Comparison of ENCODE assay signal across 31 cellular contexts in genomic region chr11:115982666-115983065, GRCh38.
"Had no signal": no experiment of that assay in that cellular context is flagged by ENCODE, and none has a peak within 500 bp of the region (broad histone marks: within the 10 kb centered on the region; RNA-seq: fewer than 3 reads in every experiment).

No MANE protein-coding gene starts in this region.

- H3K27ac Mint-ChIP-seq: activated B cell treated with CpG ODN at 0.5 μM for 24 hours; activated CD8-positive, alpha-beta T cell treated with anti-CD3 and anti-CD28 coated beads for 36 hours; activated naive CD8-positive, alpha-beta T cell; activated T-helper 17 cell treated with anti-CD3 and anti-CD28 coated beads, Interleukin-2, amount 50 U/mL, for 72 hours; endodermal cell; T-helper 17 cell; T-helper 2 cell treated with Interferon-gamma antibody and Interleukin-4, amounts not matched to agents 5 μg/mL and 100 μg/mL, for 36 hours had no signal

- H3K4me3 Mint-ChIP-seq: activated B cell treated with CpG ODN at 0.5 μM for 24 hours; activated CD8-positive, alpha-beta T cell treated with anti-CD3 and anti-CD28 coated beads for 36 hours; activated naive CD8-positive, alpha-beta T cell; activated T-cell treated with anti-CD3 and anti-CD28 coated beads, Interleukin-2, amount 50 U/mL, for 4 hours; activated T-helper 17 cell treated with anti-CD3 and anti-CD28 coated beads, Interleukin-2, amount 50 U/mL, for 72 hours; endodermal cell; T-helper 17 cell; T-helper 2 cell treated with Interferon-gamma antibody and Interleukin-4, amounts not matched to agents 5 μg/mL and 100 μg/mL, for 36 hours had no signal

- H3K4me3 ChIP-seq: adrenal gland, body of pancreas, gastrocnemius medialis had no signal

- H3K27ac ChIP-seq: adrenal gland, body of pancreas, foreskin keratinocyte, gastrocnemius medialis, WERI-Rb-1 had no signal

- H3K9me3 ChIP-seq: adrenal gland, body of pancreas, gastrocnemius medialis had no signal

- H3K36me3 Mint-ChIP-seq: activated naive CD8-positive, alpha-beta T cell had no signal

- H3K27me3 Mint-ChIP-seq: activated B cell treated with CpG ODN at 0.5 μM for 24 hours; activated CD8-positive, alpha-beta T cell treated with anti-CD3 and anti-CD28 coated beads for 36 hours; activated naive CD8-positive, alpha-beta T cell; activated T-helper 17 cell treated with anti-CD3 and anti-CD28 coated beads, Interleukin-2, amount 50 U/mL, for 72 hours; T-helper 17 cell had no signal

- DNase-seq: activated B cell treated with CpG ODN at 0.5 μM for 24 hours; activated CD4-positive, alpha-beta T cell treated with anti-CD3 and anti-CD28 coated beads for 48 hours; activated CD4-positive, alpha-beta T cell treated with anti-CD3 and anti-CD28 coated beads, Interleukin-2, amount 50 U/mL, for 1 hour; activated CD4-positive, alpha-beta T cell treated with anti-CD3 and anti-CD28 coated beads, Interleukin-2, amount 50 U/mL, for 48 hours; activated CD8-positive, alpha-beta memory T cell treated with anti-CD3 and anti-CD28 coated beads for 24 hours; activated CD8-positive, alpha-beta T cell treated with anti-CD3 and anti-CD28 coated beads for 36 hours; activated effector memory CD4-positive, alpha-beta T cell treated with Interleukin-2 at 50 U/mL for 16 hours; activated gamma-delta T cell treated with Interleukin-2 at 50 U/mL for 16 hours; activated naive CD4-positive, alpha-beta T cell treated with anti-CD3 and anti-CD28 coated beads, Interleukin-2, amount 50 U/mL, for 16 hours; activated naive CD4-positive, alpha-beta T cell treated with Interleukin-2 at 50 U/mL for 16 hours; activated T-cell treated with anti-CD3 and anti-CD28 coated beads, Interleukin-2, amount 50 U/mL, for 4 hours; adrenal gland; amygdala; aorta; body of pancreas; caudate nucleus; cortex of kidney; effector memory CD4-positive, alpha-beta T cell; endodermal cell; foreskin keratinocyte; gastrocnemius medialis; T-helper 1 cell; T-helper 17 cell; T1000; WERI-Rb-1 had no signal

- FAIRE-seq: colon had no signal

- H3K9me3 Mint-ChIP-seq: activated B cell treated with CpG ODN at 0.5 μM for 24 hours; activated CD8-positive, alpha-beta T cell treated with anti-CD3 and anti-CD28 coated beads for 36 hours; activated T-cell treated with anti-CD3 and anti-CD28 coated beads, Interleukin-2, amount 50 U/mL, for 4 hours; endodermal cell; T-helper 2 cell treated with Interferon-gamma antibody and Interleukin-4, amounts not matched to agents 5 μg/mL and 100 μg/mL, for 36 hours had no signal

- H3K36me3 ChIP-seq: adrenal gland, gastrocnemius medialis, WERI-Rb-1 had no signal

- ATAC-seq: activated CD4-positive, CD25-positive, alpha-beta regulatory T cell treated with anti-CD3 and anti-CD28 coated beads, Interleukin-2, amount 50 U/mL, for 24 hours; activated CD8-positive, alpha-beta T cell treated with anti-CD3 and anti-CD28 coated beads for 36 hours; activated T-cell treated with anti-CD3 and anti-CD28 coated beads, Interleukin-2, amount 50 U/mL, for 4 hours; activated T-helper 17 cell treated with anti-CD3 and anti-CD28 coated beads, Interleukin-2, amount 50 U/mL, for 72 hours; body of pancreas; esophagus mucosa; foreskin keratinocyte; gastrocnemius medialis; T-helper 17 cell had no signal

- H3K27me3 ChIP-seq: adrenal gland, body of pancreas, foreskin keratinocyte, gastrocnemius medialis had no signal

- H3K4me1 ChIP-seq: adrenal gland, body of pancreas, foreskin keratinocyte, gastrocnemius medialis had no signal

- H3K4me1 Mint-ChIP-seq: activated B cell treated with CpG ODN at 0.5 μM for 24 hours; activated T-helper 17 cell treated with anti-CD3 and anti-CD28 coated beads, Interleukin-2, amount 50 U/mL, for 72 hours; T-helper 17 cell had no signal
